Comparison of ENCODE assay signal across 1 cellular context in the genomic region with DNA sequence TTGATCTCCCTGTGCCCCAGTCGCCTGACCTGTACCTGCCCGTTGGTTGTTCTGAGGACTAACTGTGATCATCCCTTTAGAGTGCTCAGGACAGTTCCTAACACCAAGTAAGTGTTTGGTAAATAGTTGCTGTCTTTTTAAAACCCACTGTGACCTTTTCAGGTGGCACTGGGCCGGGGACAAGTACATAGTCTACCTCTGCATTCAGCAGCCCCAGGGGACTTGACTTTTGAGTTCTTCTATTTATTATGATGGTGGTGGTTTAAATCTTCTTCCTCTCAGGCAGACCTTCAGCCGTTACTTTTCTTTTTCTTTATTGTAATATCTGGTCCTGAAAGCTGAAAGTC.
TF ChIP-seq lines count a peak whose summit lies in the region.

No MANE protein-coding gene starts in this region.

TF ChIP-seq in A549, 52 proteins besides CTCF, POLR2A, EP300 and RAD21 (continued from another document):
- no peak for TF ChIP-seq ESRRA (IDR thresholded peaks at IDR 0.05; ENCODE audit: borderline replicate concordance, low read length)
- TF ChIP-seq NPAS2 (CRISPR knock-in tag; IDR thresholded peaks at IDR 0.05; ENCODE audit: borderline replicate concordance) = no peak
